Comparison of ENCODE assay signal across 14 cellular contexts in the genomic region with DNA sequence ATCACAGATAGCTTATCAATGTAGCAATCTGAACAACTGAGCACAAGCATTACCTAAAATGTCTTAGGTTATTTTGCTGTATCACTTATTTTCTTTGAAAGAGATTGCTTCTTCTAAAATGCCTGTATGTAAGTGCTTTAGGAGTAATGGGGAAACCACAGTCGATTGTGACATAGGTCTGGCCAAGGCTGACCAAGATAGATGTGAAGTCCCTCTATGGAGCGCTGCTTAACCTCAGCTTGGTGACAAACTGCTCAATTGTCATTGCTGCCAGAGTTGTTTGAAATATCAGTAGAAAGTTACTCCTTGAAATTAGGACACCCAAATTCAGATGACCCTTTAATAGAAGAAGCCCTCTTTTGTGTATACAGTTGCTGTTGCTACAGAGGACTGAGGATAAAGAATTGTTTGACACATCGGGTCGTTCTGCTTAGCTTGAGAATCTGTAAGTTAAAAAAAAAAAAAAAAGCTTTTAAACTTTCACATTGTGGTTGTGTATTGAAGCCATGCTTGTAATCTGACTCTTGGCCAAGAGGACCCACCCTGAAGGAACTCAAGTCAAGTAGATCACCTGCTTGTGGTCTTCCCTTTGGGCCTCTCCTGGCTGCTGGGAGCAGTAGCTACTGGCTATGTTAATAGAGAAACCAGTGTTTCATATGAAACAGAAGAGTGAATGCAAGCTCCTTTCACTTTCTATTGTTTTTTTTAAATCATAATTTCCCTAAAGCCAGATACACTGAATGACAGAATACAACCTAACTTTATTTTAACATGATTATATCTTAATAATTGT.
A peak's percentile ranks its signal among the peaks of the same experiment; 100 is the strongest.
DNase-seq lines count a peak whose midpoint lies in the region; ATAC-seq and TF ChIP-seq lines count a peak whose summit lies in the region.
"Had no signal": no experiment of that assay in that cellular context is flagged by ENCODE, and none has a peak within 500 bp of the region (broad histone marks: within the 10 kb centered on the region; RNA-seq: fewer than 3 reads in every experiment).

No MANE protein-coding gene starts in this region.

- H3K4me3 Mint-ChIP-seq in stimulated activated naive CD8-positive, alpha-beta T cell treated with anti-CD3 and anti-CD28 coated beads, Interleukin-15, amount 100 ng/mL, for 72 hours = no peak overlapping the region
- H3K4me3 Mint-ChIP-seq: CD8-positive, alpha-beta memory T cell; T-helper 2 cell treated with Interferon-gamma antibody and Interleukin-4, amounts not matched to agents 5 μg/mL and 100 μg/mL, for 36 hours had no signal

- TF ChIP-seq CTCF in mammary epithelial cell (conservative IDR thresholded peaks at IDR 0.05 in 1 of 2, IDR thresholded peaks at IDR 0.05 in 1 of 2; ENCODE audit: extremely low read depth in 1 of 2, insufficient read depth in 1 of 2, low read depth in 1 of 2, low read length in 2 of 2) = no peak

- no peaks in the 10 kb centered on the region for H4K20me1 ChIP-seq in mammary epithelial cell (ENCODE audit: insufficient read depth, low read length)

- BruUV-seq in mammary epithelial cell (replicated peaks; lab: Mats Ljungman, UMichigan) = no TSS peak

- H2AFZ ChIP-seq in mammary epithelial cell (ENCODE audit: low read depth, low read length) = no peak overlapping the region

- H3K27ac ChIP-seq in mammary epithelial cell (ENCODE audit: insufficient read depth, low read depth, low read length) = no peak overlapping the region
- H3K27ac ChIP-seq: gastrocnemius medialis had no signal

- dilution Hi-C loops in mammary epithelial cell (cut with HindIII; ENCODE audit: low sequenced_read_pairs) = no loop called here

- H3K27me3 ChIP-seq in mammary epithelial cell (ENCODE audit: insufficient read depth, low read length) = no peaks in the 10 kb centered on the region
- H3K27me3 ChIP-seq: gastrocnemius medialis had no signal

- no peaks in the 10 kb centered on the region for H3K9me3 ChIP-seq in mammary epithelial cell (replicated peaks; ENCODE audit: insufficient read depth, low read length)
- H3K9me3 ChIP-seq: gastrocnemius medialis had no signal

- H3K79me2 ChIP-seq in mammary epithelial cell (ENCODE audit: insufficient read depth, low read length) = no peaks in the 10 kb centered on the region

- 56% methylated on average over 4 of the region's 4 CpGs for WGBS in mammary epithelial cell (ENCODE audit: low coverage, missing lambda C conversion rate)

- H3K27me3 Mint-ChIP-seq in stimulated activated naive CD8-positive, alpha-beta T cell treated with anti-CD3 and anti-CD28 coated beads, Interleukin-15, amount 100 ng/mL, for 72 hours = no peaks in the 10 kb centered on the region
- H3K27me3 Mint-ChIP-seq: CD8-positive, alpha-beta memory T cell had no signal

- no peak overlapping the region for H3K4me2 ChIP-seq in mammary epithelial cell (ENCODE audit: insufficient read depth, low read depth, low read length)

- no peak overlapping the region for H3K4me3 ChIP-seq in mammary epithelial cell (replicated peaks in 1 of 3; ENCODE audit: insufficient read depth in 1 of 3, low read depth in 2 of 3, low read length in 3 of 3)
- H3K4me3 ChIP-seq: gastrocnemius medialis, lung had no signal

- intact Hi-C loops in mammary epithelial cell (cut with micrococcal nuclease) = no loop called here

- no peak overlapping the region for H3K9ac ChIP-seq in mammary epithelial cell (ENCODE audit: insufficient read depth, low read length)

- H3K9me3 Mint-ChIP-seq in stimulated activated naive CD8-positive, alpha-beta T cell treated with anti-CD3 and anti-CD28 coated beads, Interleukin-15, amount 100 ng/mL, for 72 hours = no peaks in the 10 kb centered on the region

- H3K4me1 ChIP-seq in mammary epithelial cell (ENCODE audit: insufficient read depth, low read length) = no peaks in the 10 kb centered on the region
- H3K4me1 ChIP-seq: gastrocnemius medialis had no signal

- peak; percentile 99 for ATAC-seq in GM18505 (IDR thresholded peaks at IDR 0.05; ENCODE audit: unreplicated experiment)
- ATAC-seq in GM19455 (IDR thresholded peaks at IDR 0.05; ENCODE audit: unreplicated experiment) = peak; percentile 94
- peak; percentile 99 for ATAC-seq in HG02973 (IDR thresholded peaks at IDR 0.05; ENCODE audit: unreplicated experiment)
- ATAC-seq in stimulated activated naive CD8-positive, alpha-beta T cell treated with anti-CD3 and anti-CD28 coated beads, Interleukin-15, amount 100 ng/mL, for 72 hours = no peak
- ATAC-seq: gastrocnemius medialis had no signal

- in situ Hi-C loops in mammary epithelial cell (cut with MboI; ENCODE audit: low sequenced_read_pairs in 2 of 2) = no loop called here

- TF ChIP-seq POLR2A in GM18505 (IDR thresholded peaks at IDR 0.05; ENCODE audit: borderline replicate concordance, extremely low read depth, insufficient read depth, insufficient read length) = no peak

- H3K4me1 Mint-ChIP-seq in stimulated activated naive CD8-positive, alpha-beta T cell treated with anti-CD3 and anti-CD28 coated beads, Interleukin-15, amount 100 ng/mL, for 72 hours = no peaks in the 10 kb centered on the region
- H3K4me1 Mint-ChIP-seq: CD8-positive, alpha-beta memory T cell had no signal

- no peaks in the 10 kb centered on the region for H3K36me3 ChIP-seq in mammary epithelial cell (ENCODE audit: insufficient read depth, low read length)
- H3K36me3 ChIP-seq: gastrocnemius medialis had no signal

- CTCF ChIA-PET in mammary epithelial cell (lab: Charles Lee; ENCODE audit: low non-redundant PET) = no interaction called here

- peak; percentile 59 for DNase-seq in MV-4-11 (lab: John Stamatoyannopoulos, UW)
- no peak for DNase-seq in mammary epithelial cell
- no peak for DNase-seq in T-helper 1 cell
- no peak for DNase-seq in stimulated activated naive CD8-positive, alpha-beta T cell treated with anti-CD3 and anti-CD28 coated beads, Interleukin-15, amount 100 ng/mL, for 72 hours
- no peak for DNase-seq in cerebellar cortex (ENCODE audit: low spot score)
- DNase-seq: CD8-positive, alpha-beta memory T cell; gastrocnemius medialis; GOT3; NCI-H187 treated with DMSO at 0.1 percent for 48 hours had no signal

- no peak overlapping the region for H3K27ac Mint-ChIP-seq in stimulated activated naive CD8-positive, alpha-beta T cell treated with anti-CD3 and anti-CD28 coated beads, Interleukin-15, amount 100 ng/mL, for 72 hours
- H3K27ac Mint-ChIP-seq: CD8-positive, alpha-beta memory T cell; T-helper 2 cell treated with Interferon-gamma antibody and Interleukin-4, amounts not matched to agents 5 μg/mL and 100 μg/mL, for 36 hours had no signal
